ENCODE assay signal across 8 cellular contexts in the genomic region with DNA sequence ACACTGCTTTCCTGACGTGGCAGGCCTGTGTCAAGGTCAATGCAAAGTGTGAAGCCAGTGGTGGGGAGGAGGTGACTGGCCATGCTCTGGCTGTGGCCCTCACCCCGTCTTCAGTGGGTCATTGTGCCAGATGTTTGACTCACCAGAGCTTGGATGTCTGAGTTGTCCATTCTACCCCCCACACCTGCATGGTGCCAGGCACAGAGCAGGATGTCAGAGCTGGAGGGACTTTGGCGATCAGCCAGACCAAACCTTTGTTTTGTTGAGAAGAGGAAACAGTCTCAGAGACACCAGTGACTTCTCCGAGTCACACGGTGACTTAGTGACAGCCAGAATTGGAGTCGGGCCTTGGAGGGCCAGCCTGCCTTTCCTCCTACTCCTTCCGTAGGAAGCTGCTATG. TPM values are rescaled to one million over a fixed set of nuclear protein-coding genes. Genes with fewer than 3 reads are reported as not detected.
DNase-seq lines count a peak whose midpoint lies in the region; ATAC-seq and TF ChIP-seq lines count a peak whose summit lies in the region.

No MANE protein-coding gene starts in this region.

- TF ChIP-seq CTCF in type B pancreatic cell (conservative IDR thresholded peaks at IDR 0.05) = no peak

- H3K4me3 Mint-ChIP-seq in activated naive CD4-positive, alpha-beta T cell treated with anti-CD3 and anti-CD28 coated beads for 36 hours = no peak overlapping the region
- H3K4me3 Mint-ChIP-seq in activated naive CD4-positive, alpha-beta T cell treated with anti-CD3 and anti-CD28 coated beads, Interleukin-2, amount 10 ng/mL, durations not matched to agents 7 days and 5 days = no peak overlapping the region
- no peak overlapping the region for H3K4me3 Mint-ChIP-seq in central memory CD8-positive, alpha-beta T cell
- no peak overlapping the region for H3K4me3 Mint-ChIP-seq in stimulated activated memory B cell treated with anti-CD40 and anti-IgM and Interleukin-4, amounts not matched to agents 10 μg/mL and 1 μg/mL and 100 μg/mL, for 72 hours
- H3K4me3 Mint-ChIP-seq in type B pancreatic cell = no peak overlapping the region

- CTCF ChIA-PET in activated naive CD4-positive, alpha-beta T cell treated with anti-CD3 and anti-CD28 coated beads for 36 hours (lab: Charles Lee) = no interaction called here
- CTCF ChIA-PET in activated naive CD4-positive, alpha-beta T cell treated with anti-CD3 and anti-CD28 coated beads, Interleukin-2, amount 10 ng/mL, durations not matched to agents 7 days and 5 days (lab: Charles Lee) = interaction anchor here (0.8 to 1.1 kb wide), 2 partner anchors 9 to 101 kb away, joined by 3 read pairs; no protein-coding TSS in a partner anchor

- H3K36me3 Mint-ChIP-seq in activated naive CD4-positive, alpha-beta T cell treated with anti-CD3 and anti-CD28 coated beads for 36 hours (ENCODE audit: low read depth) = no peaks in the 10 kb centered on the region
- no peaks in the 10 kb centered on the region for H3K36me3 Mint-ChIP-seq in activated naive CD4-positive, alpha-beta T cell treated with anti-CD3 and anti-CD28 coated beads, Interleukin-2, amount 10 ng/mL, durations not matched to agents 7 days and 5 days
- no peaks in the 10 kb centered on the region for H3K36me3 Mint-ChIP-seq in central memory CD8-positive, alpha-beta T cell (ENCODE audit: insufficient read depth)
- peaks cover 7% of the 10 kb centered on the region for H3K36me3 Mint-ChIP-seq in stimulated activated memory B cell treated with anti-CD40 and anti-IgM and Interleukin-4, amounts not matched to agents 10 μg/mL and 1 μg/mL and 100 μg/mL, for 72 hours
- peaks cover 24% of the 10 kb centered on the region for H3K36me3 Mint-ChIP-seq in type B pancreatic cell

- H3K27me3 Mint-ChIP-seq in activated naive CD4-positive, alpha-beta T cell treated with anti-CD3 and anti-CD28 coated beads for 36 hours (ENCODE audit: low read depth) = no peaks in the 10 kb centered on the region
- peaks cover 15% of the 10 kb centered on the region for H3K27me3 Mint-ChIP-seq in activated naive CD4-positive, alpha-beta T cell treated with anti-CD3 and anti-CD28 coated beads, Interleukin-2, amount 10 ng/mL, durations not matched to agents 7 days and 5 days
- peaks cover 40% of the 10 kb centered on the region for H3K27me3 Mint-ChIP-seq in central memory CD8-positive, alpha-beta T cell
- peaks cover 42% of the 10 kb centered on the region for H3K27me3 Mint-ChIP-seq in stimulated activated memory B cell treated with anti-CD40 and anti-IgM and Interleukin-4, amounts not matched to agents 10 μg/mL and 1 μg/mL and 100 μg/mL, for 72 hours
- H3K27me3 Mint-ChIP-seq in type B pancreatic cell = no peaks in the 10 kb centered on the region

- no peak for ATAC-seq in central memory CD8-positive, alpha-beta T cell (replicated peaks; ENCODE audit: extremely low read depth, poor library complexity, severe bottlenecking)
- ATAC-seq in stimulated activated memory B cell treated with anti-CD40 and anti-IgM and Interleukin-4, amounts not matched to agents 10 μg/mL and 1 μg/mL and 100 μg/mL, for 72 hours = peak; percentile 18

- H3K27ac Mint-ChIP-seq in activated naive CD4-positive, alpha-beta T cell treated with anti-CD3 and anti-CD28 coated beads for 36 hours = no peak overlapping the region
- no peak overlapping the region for H3K27ac Mint-ChIP-seq in activated naive CD4-positive, alpha-beta T cell treated with anti-CD3 and anti-CD28 coated beads, Interleukin-2, amount 10 ng/mL, durations not matched to agents 7 days and 5 days
- peak overlapping the region; percentile 19 for H3K27ac Mint-ChIP-seq in central memory CD8-positive, alpha-beta T cell (ENCODE audit: low read depth)
- no peak overlapping the region for H3K27ac Mint-ChIP-seq in stimulated activated memory B cell treated with anti-CD40 and anti-IgM and Interleukin-4, amounts not matched to agents 10 μg/mL and 1 μg/mL and 100 μg/mL, for 72 hours
- H3K27ac Mint-ChIP-seq in type B pancreatic cell = no peak overlapping the region

- peaks cover 6% of the 10 kb centered on the region for H3K9me3 Mint-ChIP-seq in activated naive CD4-positive, alpha-beta T cell treated with anti-CD3 and anti-CD28 coated beads for 36 hours
- H3K9me3 Mint-ChIP-seq in activated naive CD4-positive, alpha-beta T cell treated with anti-CD3 and anti-CD28 coated beads, Interleukin-2, amount 10 ng/mL, durations not matched to agents 7 days and 5 days = peaks cover 6% of the 10 kb centered on the region
- peaks cover 6% of the 10 kb centered on the region for H3K9me3 Mint-ChIP-seq in central memory CD8-positive, alpha-beta T cell
- H3K9me3 Mint-ChIP-seq in stimulated activated memory B cell treated with anti-CD40 and anti-IgM and Interleukin-4, amounts not matched to agents 10 μg/mL and 1 μg/mL and 100 μg/mL, for 72 hours = peaks cover 9% of the 10 kb centered on the region
- H3K9me3 Mint-ChIP-seq in type B pancreatic cell = peaks cover 5% of the 10 kb centered on the region

- intact Hi-C loops in activated naive CD4-positive, alpha-beta T cell treated with anti-CD3 and anti-CD28 coated beads for 36 hours (cut with micrococcal nuclease) = no loop called here

- DNase-seq in activated naive CD4-positive, alpha-beta T cell treated with anti-CD3 and anti-CD28 coated beads for 36 hours = peak; percentile 45
- no peak for DNase-seq in activated naive CD4-positive, alpha-beta T cell treated with anti-CD3 and anti-CD28 coated beads, Interleukin-2, amount 10 ng/mL, durations not matched to agents 7 days and 5 days
- DNase-seq in NCI-H2029 treated with DMSO at 0.1 percent for 48 hours (lab: John Stamatoyannopoulos, UW) (peak; percentile 27), NK-92 (lab: John Stamatoyannopoulos, UW; ENCODE audit: unreplicated experiment) (no peak), type B pancreatic cell (ENCODE audit: extremely low spot score, unreplicated experiment) (no peak), HK-2 (ENCODE audit: unreplicated experiment) (no peak)
- no peak for DNase-seq in central memory CD8-positive, alpha-beta T cell (ENCODE audit: low spot score in 2 of 2)

- H3K4me1 Mint-ChIP-seq in activated naive CD4-positive, alpha-beta T cell treated with anti-CD3 and anti-CD28 coated beads for 36 hours (ENCODE audit: low read depth) = peaks cover 14% of the 10 kb centered on the region
- peaks cover 7% of the 10 kb centered on the region for H3K4me1 Mint-ChIP-seq in activated naive CD4-positive, alpha-beta T cell treated with anti-CD3 and anti-CD28 coated beads, Interleukin-2, amount 10 ng/mL, durations not matched to agents 7 days and 5 days
- no peaks in the 10 kb centered on the region for H3K4me1 Mint-ChIP-seq in central memory CD8-positive, alpha-beta T cell
- peaks cover 11% of the 10 kb centered on the region for H3K4me1 Mint-ChIP-seq in stimulated activated memory B cell treated with anti-CD40 and anti-IgM and Interleukin-4, amounts not matched to agents 10 μg/mL and 1 μg/mL and 100 μg/mL, for 72 hours
- peaks cover 52% of the 10 kb centered on the region for H3K4me1 Mint-ChIP-seq in type B pancreatic cell (ENCODE audit: unreplicated experiment)

RNA-seq across cellular contexts. Expression of gene SMAD6, which starts 49.5 kb away (rescaled TPM):
- under 1 TPM in 1 of 2 experiments, not detected in 1; 0.05 TPM for total RNA-seq in activated naive CD4-positive, alpha-beta T cell treated with anti-CD3 and anti-CD28 coated beads for 36 hours
- total RNA-seq in type B pancreatic cell (ENCODE audit: low replicate concordance) = 27.0 and 31.7 TPM in 2 replicates

Comparison
In these comparisons a context has a peak if more than half of its experiments do, and no peak if none do; other contexts are left out.
1. DNase-seq: peak in activated naive CD4-positive, alpha-beta T cell treated with anti-CD3 and anti-CD28 coated beads for 36 hours (single experiment) and NCI-H2029 treated with DMSO at 0.1 percent for 48 hours (single experiment); none in activated naive CD4-positive, alpha-beta T cell treated with anti-CD3 and anti-CD28 coated beads, Interleukin-2, amount 10 ng/mL, durations not matched to agents 7 days and 5 days (single experiment), central memory CD8-positive, alpha-beta T cell (0 of 2), NK-92 (single experiment), type B pancreatic cell (single experiment) and HK-2 (single experiment).
2. RNA of gene SMAD6, which starts 49.5 kb away (total RNA-seq): 27.0 to 31.7 TPM in type B pancreatic cell; 0.05 TPM in activated naive CD4-positive, alpha-beta T cell treated with anti-CD3 and anti-CD28 coated beads for 36 hours; every median in the first group is over 10 times any median in the second.